23 cellular contexts compared by ENCODE assay signal in the genomic region with DNA sequence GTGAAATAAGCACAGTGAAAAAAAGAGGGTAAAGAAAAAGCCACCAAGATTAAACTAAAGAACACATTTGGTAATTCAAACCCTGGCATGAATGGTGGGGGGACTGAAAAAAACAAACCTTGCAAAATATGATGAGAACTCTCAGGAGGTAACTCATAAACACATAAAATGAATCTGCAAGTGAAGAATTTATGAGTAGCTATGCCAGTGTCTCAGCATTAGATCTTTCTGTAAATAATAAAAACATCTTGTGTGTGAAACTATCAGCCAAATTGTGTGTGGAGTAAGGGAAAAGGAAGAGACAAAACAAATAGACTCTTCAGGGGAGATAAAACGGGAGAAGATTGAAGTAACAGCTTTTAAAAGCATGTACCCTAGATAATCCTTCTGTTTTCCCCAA.
DNase-seq lines count a peak whose midpoint lies in the region; ATAC-seq and TF ChIP-seq lines count a peak whose summit lies in the region.
"Had no signal": no experiment of that assay in that cellular context is flagged by ENCODE, and none has a peak within 500 bp of the region (broad histone marks: within the 10 kb centered on the region; RNA-seq: fewer than 3 reads in every experiment).

No MANE protein-coding gene starts in this region.

- peak; percentile 8 for DNase-seq in GM04504 (ENCODE audit: low read depth)
- DNase-seq in hepatocyte (ENCODE audit: low spot score), result no peak
- no peak for DNase-seq in neural progenitor cell (ENCODE audit: low spot score)
- DNase-seq in COLO829 (ENCODE audit: low spot score), result no peak
- no peak for DNase-seq in activated naive CD4-positive, alpha-beta T cell treated with Interleukin-2 at 50 U/mL for 16 hours
- DNase-seq: CD4-positive, alpha-beta T cell; COR-L47; MG63; NCI-H1105 treated with DMSO at 0.1 percent for 48 hours; NCI-H146; NCI-H2029; NCI-H446; NCI-H524 treated with DMSO at 0.1 percent for 48 hours; NCI-H774; NK-92 treated with Interleukin-12 subunit alpha and Interleukin-12 subunit beta, amount 100 ng/mL, for 24 hours had no signal

- ATAC-seq in GM19023 (IDR thresholded peaks at IDR 0.05; ENCODE audit: unreplicated experiment) (no peak), esophagus mucosa (no peak)
- ATAC-seq: GM12878, K562, PC-3, Right ventricle myocardium inferior had no signal

- no peaks in the 10 kb centered on the region for H3K9me3 Mint-ChIP-seq in neural progenitor cell
- H3K9me3 Mint-ChIP-seq: CD4-positive, alpha-beta T cell had no signal

- H3K36me3 ChIP-seq in Loucy (ENCODE audit: insufficient read depth, low read length), result no peaks in the 10 kb centered on the region
- no peaks in the 10 kb centered on the region for H3K36me3 ChIP-seq in hepatocyte (replicated peaks; ENCODE audit: insufficient read depth, low read depth)
- H3K36me3 ChIP-seq in neural progenitor cell, result no peaks in the 10 kb centered on the region
- H3K36me3 ChIP-seq: BLaER1, MG63 had no signal

- H3K9ac ChIP-seq in Loucy (ENCODE audit: low read depth, low read length, poor library complexity, severe bottlenecking) (no peak overlapping the region), neural progenitor cell (no peak overlapping the region)
- H3K9ac ChIP-seq: BLaER1 had no signal

- H3K9me3 ChIP-seq in Loucy (ENCODE audit: insufficient read depth, low read depth, low read length) (no peaks in the 10 kb centered on the region), hepatocyte (ENCODE audit: low read depth) (no peaks in the 10 kb centered on the region), neural progenitor cell (ENCODE audit: low read depth) (no peaks in the 10 kb centered on the region)
- H3K9me3 ChIP-seq: BLaER1, MG63 had no signal

- no peak overlapping the region for H3K27ac Mint-ChIP-seq in neural progenitor cell
- H3K27ac Mint-ChIP-seq: CD4-positive, alpha-beta T cell had no signal

- peaks cover 44% of the 10 kb centered on the region for H3K4me1 ChIP-seq in Loucy (ENCODE audit: insufficient read depth, low read length, poor library complexity, severe bottlenecking)
- peaks cover 42% of the 10 kb centered on the region for H3K4me1 ChIP-seq in hepatocyte (ENCODE audit: insufficient read depth)
- no peaks in the 10 kb centered on the region for H3K4me1 ChIP-seq in neural progenitor cell
- H3K4me1 ChIP-seq: BLaER1 had no signal

- H3K9me2 ChIP-seq in Loucy (replicated peaks; ENCODE audit: low read depth, low read length) (no peaks in the 10 kb centered on the region), hepatocyte (replicated peaks; ENCODE audit: insufficient read depth) (no peaks in the 10 kb centered on the region)

- no peaks in the 10 kb centered on the region for H3K27me3 Mint-ChIP-seq in neural progenitor cell (ENCODE audit: insufficient read depth, low read depth)

- no peak overlapping the region for H3K4me3 Mint-ChIP-seq in neural progenitor cell
- H3K4me3 Mint-ChIP-seq: CD4-positive, alpha-beta T cell had no signal

- H2AFZ ChIP-seq in Loucy (ENCODE audit: low read length), result peak overlapping the region; percentile 45; the same call in 1 of the 2 replicates
- H2AFZ ChIP-seq in hepatocyte, result no peak overlapping the region
- peak overlapping the region; percentile 21 for H2AFZ ChIP-seq in neural progenitor cell (replicated peaks)

- H4K20me1 ChIP-seq in Loucy (ENCODE audit: insufficient read depth, low read length, poor library complexity, severe bottlenecking) (no peaks in the 10 kb centered on the region), hepatocyte (ENCODE audit: insufficient read depth, poor library complexity, severe bottlenecking) (no peaks in the 10 kb centered on the region), neural progenitor cell (ENCODE audit: low read depth) (no peaks in the 10 kb centered on the region)
- H4K20me1 ChIP-seq: BLaER1 had no signal

- H3K27me3 ChIP-seq in Loucy (ENCODE audit: insufficient read depth, low read length, poor library complexity, severe bottlenecking) (no peaks in the 10 kb centered on the region), hepatocyte (no peaks in the 10 kb centered on the region), neural progenitor cell (no peaks in the 10 kb centered on the region)
- H3K27me3 ChIP-seq: BLaER1, MG63 had no signal

- WGBS in hepatocyte (ENCODE audit: low lambda C conversion rate, missing lambda C conversion rate), result 11% methylated on average over 1 of the region's 1 CpG

- H3K79me2 ChIP-seq in Loucy (ENCODE audit: insufficient read depth, low read length), result no peaks in the 10 kb centered on the region
- H3K79me2 ChIP-seq in hepatocyte, result no peaks in the 10 kb centered on the region
- no peaks in the 10 kb centered on the region for H3K79me2 ChIP-seq in neural progenitor cell (ENCODE audit: low read depth)

- H3K36me3 Mint-ChIP-seq in neural progenitor cell, result no peaks in the 10 kb centered on the region

- H3K27ac ChIP-seq in hepatocyte (peak overlapping the region; percentile 38), neural progenitor cell (no peak overlapping the region)
- H3K27ac ChIP-seq: BLaER1 had no signal

- TF ChIP-seq CTCF in Loucy (conservative IDR thresholded peaks at IDR 0.05; ENCODE audit: low read length) (no peak), hepatocyte (IDR thresholded peaks at IDR 0.05; ENCODE audit: poor library complexity) (no peak), neural progenitor cell (IDR thresholded peaks at IDR 0.05) (no peak)

- H3K4me3 ChIP-seq in Loucy (ENCODE audit: low read length, poor library complexity, severe bottlenecking) (no peak overlapping the region), hepatocyte (no peak overlapping the region), neural progenitor cell (no peak overlapping the region)
- H3K4me3 ChIP-seq: BLaER1, GM12878, K562, MG63 had no signal

- peak overlapping the region; percentile 24 for H3K4me2 ChIP-seq in Loucy (ENCODE audit: low read depth, low read length, poor library complexity, severe bottlenecking)
- H3K4me2 ChIP-seq in hepatocyte, result peak overlapping the region; percentile 41
- no peak overlapping the region for H3K4me2 ChIP-seq in neural progenitor cell
- H3K4me2 ChIP-seq: BLaER1 had no signal

- no peaks in the 10 kb centered on the region for H3K4me1 Mint-ChIP-seq in neural progenitor cell

- no peaks in the 10 kb centered on the region for H3F3A ChIP-seq in Loucy (ENCODE audit: low read depth)
- no peaks in the 10 kb centered on the region for H3F3A ChIP-seq in neural progenitor cell (ENCODE audit: low read depth)
